ENCODE assay signal across 8 cellular contexts in genomic region chr13:27621116-27621365, GRCh38. TPM values are rescaled to one million over a fixed set of nuclear protein-coding genes. Genes with fewer than 3 reads are reported as not detected.
DNase-seq lines count a peak whose midpoint lies in the region.

No MANE protein-coding gene starts in this region.

- H3K9me3 Mint-ChIP-seq in activated naive CD4-positive, alpha-beta T cell treated with anti-CD3 and anti-CD28 coated beads, Interleukin-2, amount 50 U/mL, for 24 hours, result peaks cover 5% of the 10 kb centered on the region
- H3K9me3 Mint-ChIP-seq in activated CD4-positive, alpha-beta memory T cell treated with anti-CD3 and anti-CD28 coated beads, Interleukin-2, amount 10 ng/mL, durations not matched to agents 7 days and 5 days, result no peaks in the 10 kb centered on the region

- H3K36me3 Mint-ChIP-seq in activated naive CD4-positive, alpha-beta T cell treated with anti-CD3 and anti-CD28 coated beads, Interleukin-2, amount 50 U/mL, for 24 hours, result peaks cover 24% of the 10 kb centered on the region
- peaks cover 37% of the 10 kb centered on the region for H3K36me3 Mint-ChIP-seq in activated CD4-positive, alpha-beta memory T cell treated with anti-CD3 and anti-CD28 coated beads, Interleukin-2, amount 10 ng/mL, durations not matched to agents 7 days and 5 days (ENCODE audit: low read depth)

- no peaks in the 10 kb centered on the region for H3K27me3 Mint-ChIP-seq in activated naive CD4-positive, alpha-beta T cell treated with anti-CD3 and anti-CD28 coated beads, Interleukin-2, amount 50 U/mL, for 24 hours
- no peaks in the 10 kb centered on the region for H3K27me3 Mint-ChIP-seq in activated CD4-positive, alpha-beta memory T cell treated with anti-CD3 and anti-CD28 coated beads, Interleukin-2, amount 10 ng/mL, durations not matched to agents 7 days and 5 days

- peaks cover 63% of the 10 kb centered on the region for H3K4me1 Mint-ChIP-seq in activated naive CD4-positive, alpha-beta T cell treated with anti-CD3 and anti-CD28 coated beads, Interleukin-2, amount 50 U/mL, for 24 hours
- peaks cover 57% of the 10 kb centered on the region for H3K4me1 Mint-ChIP-seq in activated CD4-positive, alpha-beta memory T cell treated with anti-CD3 and anti-CD28 coated beads, Interleukin-2, amount 10 ng/mL, durations not matched to agents 7 days and 5 days

- CTCF ChIA-PET in activated CD4-positive, alpha-beta memory T cell treated with anti-CD3 and anti-CD28 coated beads, Interleukin-2, amount 10 ng/mL, durations not matched to agents 7 days and 5 days (lab: Charles Lee), result interaction anchor here (0.9 to 3.8 kb wide), 14 partner anchors 14 to 490 kb away, joined by 3 to 15 read pairs (median 3); partner anchors contain the start of gene MTIF3

- peak overlapping the region; percentile 98 for H3K4me3 ChIP-seq in iPS-11a (ENCODE audit: low read depth, low read length)

- peak overlapping the region; percentile 95 for H3K4me3 Mint-ChIP-seq in activated naive CD4-positive, alpha-beta T cell treated with anti-CD3 and anti-CD28 coated beads, Interleukin-2, amount 50 U/mL, for 24 hours
- peak overlapping the region; percentile 94 for H3K4me3 Mint-ChIP-seq in activated CD4-positive, alpha-beta memory T cell treated with anti-CD3 and anti-CD28 coated beads, Interleukin-2, amount 10 ng/mL, durations not matched to agents 7 days and 5 days

- peak overlapping the region; percentile 89 for H3K27ac Mint-ChIP-seq in activated naive CD4-positive, alpha-beta T cell treated with anti-CD3 and anti-CD28 coated beads, Interleukin-2, amount 50 U/mL, for 24 hours
- peak overlapping the region; percentile 94 for H3K27ac Mint-ChIP-seq in activated CD4-positive, alpha-beta memory T cell treated with anti-CD3 and anti-CD28 coated beads, Interleukin-2, amount 10 ng/mL, durations not matched to agents 7 days and 5 days

- POLR2A ChIA-PET in activated CD4-positive, alpha-beta memory T cell treated with anti-CD3 and anti-CD28 coated beads, Interleukin-2, amount 10 ng/mL, durations not matched to agents 7 days and 5 days (lab: Charles Lee), result interaction anchor here (0.6 to 4.6 kb wide), 23 partner anchors 10 to 517 kb away, joined by 3 to 76 read pairs (median 4); partner anchors contain the start of genes GTF3A, MTIF3, PAN3 and RPL21

- no peak for DNase-seq in activated naive CD4-positive, alpha-beta T cell (lab: John Stamatoyannopoulos, UW)
- no peak for DNase-seq in activated CD4-positive, alpha-beta memory T cell treated with anti-CD3 and anti-CD28 coated beads, Interleukin-2, amount 10 ng/mL, durations not matched to agents 7 days and 5 days
- peak; percentile 45 for DNase-seq in stimulated activated naive CD4-positive, alpha-beta T cell treated with Interleukin-2 at 50 U/mL for 16 hours (lab: John Stamatoyannopoulos, UW)
- no peak for DNase-seq in dermis blood vessel endothelial cell
- DNase-seq in NCI-H446 treated with DMSO at 0.1 percent for 48 hours (lab: John Stamatoyannopoulos, UW), result no peak
- DNase-seq in HuH-7 (ENCODE audit: low spot score), result no peak

RNA-seq across cellular contexts. Expression of gene POLR1D, which starts 0.7 kb away (rescaled TPM):
- 100 to 1,000 TPM; 125 to 127 TPM for total RNA-seq in activated CD4-positive, alpha-beta memory T cell treated with anti-CD3 and anti-CD28 coated beads, Interleukin-2, amount 10 ng/mL, durations not matched to agents 7 days and 5 days
- total RNA-seq in dermis blood vessel endothelial cell, result 106 and 116 TPM in 2 replicates

RNA-seq across cellular contexts. Expression of gene LNX2, which starts 0.7 kb away (rescaled TPM):
- total RNA-seq in activated CD4-positive, alpha-beta memory T cell treated with anti-CD3 and anti-CD28 coated beads, Interleukin-2, amount 10 ng/mL, durations not matched to agents 7 days and 5 days, result 1 to 10 TPM; 8.0 to 8.1 TPM
- 12.4 and 12.8 TPM in 2 replicates for total RNA-seq in dermis blood vessel endothelial cell
